27 cellular contexts compared by ENCODE assay signal in genomic region chr2:38435775-38436174, GRCh38.
"Had no signal": no experiment of that assay in that cellular context is flagged by ENCODE, and none has a peak within 500 bp of the region (broad histone marks: within the 10 kb centered on the region; RNA-seq: fewer than 3 reads in every experiment).

No MANE protein-coding gene starts in this region.

- H3K27me3 ChIP-seq: adrenal gland, body of pancreas, cardiac muscle cell, colonic mucosa had no signal

- H3K4me1 ChIP-seq: colonic mucosa had no signal

- H3K9me3 ChIP-seq: adrenal gland, body of pancreas, colonic mucosa had no signal

- H3K36me3 ChIP-seq: adrenal gland, cardiac muscle cell, colonic mucosa had no signal

- H3K27ac ChIP-seq: adrenal gland, body of pancreas, cardiac muscle cell, colonic mucosa had no signal

- H3K4me3 ChIP-seq: adrenal gland, body of pancreas, cardiac muscle cell, colonic mucosa had no signal

- DNase-seq: activated CD4-positive, alpha-beta memory T cell treated with anti-CD3 and anti-CD28 coated beads for 36 hours; activated CD4-positive, alpha-beta T cell treated with anti-CD3 and anti-CD28 coated beads for 36 hours; activated CD4-positive, alpha-beta T cell treated with anti-CD3 and anti-CD28 coated beads, Interleukin-2, amount 10 ng/mL, durations not matched to agents 24 days and 14 days; activated CD4-positive, CD25-positive, alpha-beta regulatory T cell; activated CD4-positive, CD25-positive, alpha-beta regulatory T cell treated with anti-CD3 and anti-CD28 coated beads, Interleukin-2, amount 50 U/mL, for 72 hours; activated CD8-positive, alpha-beta memory T cell treated with anti-CD3 and anti-CD28 coated beads, Interleukin-2, amount 10 ng/mL, durations not matched to agents 7 days and 5 days; activated CD8-positive, alpha-beta memory T cell treated with anti-CD3 and anti-CD28 coated beads, Interleukin-2, amount 50 U/mL, for 4 hours; activated CD8-positive, alpha-beta T cell treated with anti-CD3 and anti-CD28 coated beads, Interleukin-2, amount 10 ng/mL, durations not matched to agents 7 days and 5 days; activated effector memory CD4-positive, alpha-beta T cell treated with anti-CD3 and anti-CD28 coated beads, Interleukin-2, amount 50 U/mL, for 16 hours; activated naive CD4-positive, alpha-beta T cell treated with anti-CD3 and anti-CD28 coated beads for 36 hours; activated naive CD8-positive, alpha-beta T cell treated with anti-CD3 and anti-CD28 coated beads for 36 hours; activated naive CD8-positive, alpha-beta T cell treated with anti-CD3 and anti-CD28 coated beads, Interleukin-2, amount 50 U/mL, for 24 hours; activated T-cell treated with anti-CD3 and anti-CD28 coated beads, Interleukin-2, amount 50 U/mL, for 1 hour; activated T-cell treated with anti-CD3 and anti-CD28 coated beads, Interleukin-2, amount 50 U/mL, for 48 hours; adrenal gland; amygdala; aorta; body of pancreas; central memory CD4-positive, alpha-beta T cell; cerebellar nuclear complex; colonic mucosa; effector memory CD4-positive, alpha-beta T cell; endodermal cell; foreskin fibroblast; head of caudate nucleus; T-helper 2 cell had no signal
